ENCODE assay signal across 16 cellular contexts in genomic region chr17:51486091-51486490, GRCh38.
A peak's percentile ranks its signal among the peaks of the same experiment; 100 is the strongest.
DNase-seq lines count a peak whose midpoint lies in the region; ATAC-seq and TF ChIP-seq lines count a peak whose summit lies in the region.
"Had no signal": no experiment of that assay in that cellular context is flagged by ENCODE, and none has a peak within 500 bp of the region (broad histone marks: within the 10 kb centered on the region; RNA-seq: fewer than 3 reads in every experiment).

No MANE protein-coding gene starts in this region.

- no peak for TF ChIP-seq CTCF in omental fat pad (IDR thresholded peaks at IDR 0.05)

- ATAC-seq in sciatic nerve (peak; percentile 71), omental fat pad (ENCODE audit: low FRiP score) (no peak), HG02571 (IDR thresholded peaks at IDR 0.05; ENCODE audit: unreplicated experiment) (no peak)
- ATAC-seq: PC-3 had no signal

- peak; percentile 20 for DNase-seq in CD1c-positive myeloid dendritic cell (ENCODE audit: extremely low spot score)
- peak; percentile 30 for DNase-seq in NCI-H446 treated with DMSO at 0.1 percent for 48 hours (lab: John Stamatoyannopoulos, UW)
- DNase-seq in cerebellum (ENCODE audit: low spot score): peak; percentile 53
- DNase-seq in sciatic nerve (ENCODE audit: low spot score): no peak
- no peak for DNase-seq in omental fat pad (ENCODE audit: low spot score)
- no peak for DNase-seq in stimulated activated CD4-positive, alpha-beta T cell treated with anti-CD3 and anti-CD28 coated beads, Interleukin-2, amount 100 ng/mL, for 48 hours
- DNase-seq: Caco-2, EL, HFFc6, MM.1S, NCI-H187, NCI-H2171, NCI-H510A, NCI-H774, PC-3 had no signal

- intact Hi-C loops in sciatic nerve (cut with DNase I): no loop called here

Comparison
In these comparisons a context has a peak if more than half of its experiments do, and no peak if none do; other contexts are left out.
1. DNase-seq: peak in CD1c-positive myeloid dendritic cell (single experiment), NCI-H446 treated with DMSO at 0.1 percent for 48 hours (single experiment) and cerebellum (single experiment); none in sciatic nerve (single experiment), omental fat pad (single experiment) and stimulated activated CD4-positive, alpha-beta T cell treated with anti-CD3 and anti-CD28 coated beads, Interleukin-2, amount 100 ng/mL, for 48 hours (0 of 2).